25 cellular contexts compared by ENCODE assay signal in genomic region chr4:32985256-32985655, GRCh38.
DNase-seq lines count a peak whose midpoint lies in the region; ATAC-seq and TF ChIP-seq lines count a peak whose summit lies in the region.
"Had no signal": no experiment of that assay in that cellular context is flagged by ENCODE, and none has a peak within 500 bp of the region (broad histone marks: within the 10 kb centered on the region; RNA-seq: fewer than 3 reads in every experiment).

No MANE protein-coding gene starts in this region.

- no peak overlapping the region for H3K27ac Mint-ChIP-seq in mesothelial cell of epicardium
- H3K27ac Mint-ChIP-seq: B cell; brain; naive thymus-derived CD8-positive, alpha-beta T cell had no signal

- intact Hi-C loops in PC-3 (cut with micrococcal nuclease), result no loop called here

- no peaks in the 10 kb centered on the region for H3K9me2 ChIP-seq in PC-3 (replicated peaks; ENCODE audit: low read length)

- H3K9me3 ChIP-seq in PC-3 (ENCODE audit: low read length), result no peaks in the 10 kb centered on the region
- H3K9me3 ChIP-seq: vagina had no signal

- peak overlapping the region; percentile 67 for H3K27ac ChIP-seq in PC-3 (ENCODE audit: low read length)
- H3K27ac ChIP-seq in substantia nigra (ENCODE audit: low read depth, low read length, poor library complexity, severe bottlenecking), result no peak overlapping the region
- H3K27ac ChIP-seq: heart left ventricle, vagina had no signal

- H3K9ac ChIP-seq in PC-3 (ENCODE audit: low read length), result no peak overlapping the region

- peaks cover 2% of the 10 kb centered on the region for H3K36me3 Mint-ChIP-seq in mesothelial cell of epicardium
- H3K36me3 Mint-ChIP-seq: brain; naive thymus-derived CD8-positive, alpha-beta T cell had no signal

- no peaks in the 10 kb centered on the region for H4K20me1 ChIP-seq in PC-3 (ENCODE audit: low read length)

- H3K4me3 Mint-ChIP-seq in mesothelial cell of epicardium, result no peak overlapping the region
- H3K4me3 Mint-ChIP-seq: B cell; brain; naive thymus-derived CD8-positive, alpha-beta T cell had no signal

- peaks cover 21% of the 10 kb centered on the region for H3K4me1 ChIP-seq in PC-3 (ENCODE audit: insufficient read depth, low read length)
- H3K4me1 ChIP-seq: heart left ventricle, vagina had no signal

- peaks cover 29% of the 10 kb centered on the region for H3K9me3 Mint-ChIP-seq in mesothelial cell of epicardium

- POLR2A ChIA-PET in PC-3 (lab: Charles Lee; ENCODE audit: unreplicated experiment), result no interaction called here

- CTCF ChIA-PET in PC-3 (lab: Charles Lee), result no interaction called here

- peak; percentile 65 for ATAC-seq in PC-3
- no peak for ATAC-seq in GM19035 (IDR thresholded peaks at IDR 0.05; ENCODE audit: unreplicated experiment)
- ATAC-seq: GM12878; heart left ventricle; naive thymus-derived CD8-positive, alpha-beta T cell; Right ventricle myocardium inferior had no signal

- H3K4me2 ChIP-seq in PC-3 (ENCODE audit: low read length), result peak overlapping the region; percentile 35; the same call in 1 of the 2 replicates

- no peaks in the 10 kb centered on the region for H3F3A ChIP-seq in PC-3 (ENCODE audit: low read length, unreplicated experiment)

- BruUV-seq in PC-3 (replicated peaks; lab: Mats Ljungman, UMichigan), result no TSS peak

- TF ChIP-seq CTCF in PC-3 (conservative IDR thresholded peaks at IDR 0.05; ENCODE audit: low read depth, low read length), result no peak
- TF ChIP-seq CTCF in epithelial cell of esophagus (IDR thresholded peaks at IDR 0.05; ENCODE audit: insufficient read depth, low read depth, low read length, missing control alignments), result no peak
- TF ChIP-seq CTCF in mesothelial cell of epicardium (IDR thresholded peaks at IDR 0.05; ENCODE audit: unreplicated experiment), result no peak

- H3K4me3 ChIP-seq in PC-3 (ENCODE audit: low read length) (no peak overlapping the region), epithelial cell of esophagus (ENCODE audit: low read length) (no peak overlapping the region)
- H3K4me3 ChIP-seq: GM12878, heart left ventricle, vagina had no signal

- H3K79me2 ChIP-seq in PC-3 (ENCODE audit: low read length), result no peaks in the 10 kb centered on the region

- H3K27me3 Mint-ChIP-seq in mesothelial cell of epicardium (ENCODE audit: low read depth), result no peaks in the 10 kb centered on the region
- H3K27me3 Mint-ChIP-seq: B cell; naive thymus-derived CD8-positive, alpha-beta T cell had no signal

- no peak overlapping the region for H2AFZ ChIP-seq in PC-3 (ENCODE audit: low read length)

- no peaks in the 10 kb centered on the region for H3K36me3 ChIP-seq in PC-3 (ENCODE audit: low read depth, low read length)
- H3K36me3 ChIP-seq: heart left ventricle, vagina had no signal

- DNase-seq in GM03348 (ENCODE audit: low spot score) (peak; percentile 2), PC-3 (peak; percentile 56), epithelial cell of esophagus (ENCODE audit: low read depth) (peak; percentile 63), non-pigmented ciliary epithelial cell (ENCODE audit: low read depth) (peak; percentile 57), mesothelial cell of epicardium (ENCODE audit: low spot score in 2 of 2, unreplicated experiment in 2 of 2) (no peak), NCI-H2081 (lab: John Stamatoyannopoulos, UW) (no peak), substantia nigra (lab: John Stamatoyannopoulos, UW) (no peak)
- DNase-seq: activated CD4-positive, alpha-beta T cell treated with anti-CD3 and anti-CD28 coated beads, Interleukin-2, amount 50 U/mL, for 4 hours; activated naive CD4-positive, alpha-beta T cell treated with Interleukin-2 at 50 U/mL for 16 hours; erythroblast; heart left ventricle; IMR-90; mammary epithelial cell; naive thymus-derived CD8-positive, alpha-beta T cell; NCI-H187 treated with DMSO at 0.1 percent for 48 hours; NCI-H446 treated with DMSO at 0.1 percent for 48 hours; posterior cingulate gyrus; small intestine; stimulated activated CD4-positive, alpha-beta T cell treated with anti-CD3 and anti-CD28 coated beads, Interleukin-4, amount 100 ng/mL, for 4 hours had no signal

- H3K27me3 ChIP-seq in PC-3 (ENCODE audit: low read length), result no peaks in the 10 kb centered on the region
- H3K27me3 ChIP-seq: heart left ventricle, vagina had no signal

- peaks cover 9% of the 10 kb centered on the region for H3K4me1 Mint-ChIP-seq in mesothelial cell of epicardium
- H3K4me1 Mint-ChIP-seq: B cell; brain; naive thymus-derived CD8-positive, alpha-beta T cell had no signal

Comparison
In these comparisons a context has a peak if more than half of its experiments do, and no peak if none do; other contexts are left out.
1. DNase-seq: peak in GM03348 (single experiment), PC-3 (single experiment), epithelial cell of esophagus (single experiment) and non-pigmented ciliary epithelial cell (single experiment); none in mesothelial cell of epicardium (0 of 2), NCI-H2081 (0 of 2) and substantia nigra (0 of 49).